In genomic region chr2:101114268-101114783, GRCh38 we compare ENCODE assay signal across 12 cellular contexts. TPM values are rescaled to one million over a fixed set of nuclear protein-coding genes. Genes with fewer than 3 reads are reported as not detected.
DNase-seq lines count a peak whose midpoint lies in the region; ATAC-seq and TF ChIP-seq lines count a peak whose summit lies in the region.
"Had no signal": no experiment of that assay in that cellular context is flagged by ENCODE, and none has a peak within 500 bp of the region (broad histone marks: within the 10 kb centered on the region; RNA-seq: fewer than 3 reads in every experiment).

No MANE protein-coding gene starts in this region.

- peaks cover 10% of the 10 kb centered on the region; the same call in 2 of the 3 replicates for H3K36me3 Mint-ChIP-seq in GM23338 (ENCODE audit: low read depth)

- no peak overlapping the region for H2AFZ ChIP-seq in GM23338

- H3K36me3 ChIP-seq in A673 (ENCODE audit: insufficient read depth, low read length, poor library complexity, severe bottlenecking): no peaks in the 10 kb centered on the region
- H3K36me3 ChIP-seq in GM23338 (ENCODE audit: insufficient read depth): no peaks in the 10 kb centered on the region
- no peaks in the 10 kb centered on the region for H3K36me3 ChIP-seq in RWPE2 (ENCODE audit: low read depth)
- no peaks in the 10 kb centered on the region for H3K36me3 ChIP-seq in right lobe of liver
- H3K36me3 ChIP-seq: thyroid gland had no signal

- no peak for TF ChIP-seq POLR2A in right lobe of liver (IDR thresholded peaks at IDR 0.05)

- peak overlapping the region; percentile 56 for H3K4me3 Mint-ChIP-seq in GM23338
- H3K4me3 Mint-ChIP-seq: CD4-positive, alpha-beta T cell had no signal

- BruUV-seq in A673 (replicated peaks; lab: Mats Ljungman, UMichigan): no TSS peak

- H3K4me3 ChIP-seq in A673 (ENCODE audit: low read depth, low read length, poor library complexity, severe bottlenecking): no peak overlapping the region
- peak overlapping the region; percentile 45 for H3K4me3 ChIP-seq in GM23338
- H3K4me3 ChIP-seq in RWPE2 (ENCODE audit: severe bottlenecking): no peak overlapping the region
- H3K4me3 ChIP-seq in right lobe of liver: no peak overlapping the region
- H3K4me3 ChIP-seq: thyroid gland had no signal

- H3K9me3 ChIP-seq in A673 (ENCODE audit: low read depth, low read length, poor library complexity, severe bottlenecking) (no peaks in the 10 kb centered on the region), RWPE2 (ENCODE audit: severe bottlenecking) (no peaks in the 10 kb centered on the region), right lobe of liver (no peaks in the 10 kb centered on the region)
- H3K9me3 ChIP-seq: thyroid gland had no signal

- ATAC-seq in GM23338 (no peak), RWPE2 (ENCODE audit: low read depth) (no peak), right lobe of liver (no peak), HG03135 (IDR thresholded peaks at IDR 0.05; ENCODE audit: unreplicated experiment) (no peak), GM18868 (IDR thresholded peaks at IDR 0.05; ENCODE audit: unreplicated experiment) (no peak)

- H3F3A ChIP-seq in GM23338 (replicated peaks; ENCODE audit: low read depth): 0 out of 2 replicates have a peak, but pooled peaks cover 7% of the 10 kb centered on the region

- peaks cover 12% of the 10 kb centered on the region for H3K27me3 Mint-ChIP-seq in GM23338 (ENCODE audit: insufficient read depth, low read depth, poor library complexity)
- H3K27me3 Mint-ChIP-seq: CD4-positive, alpha-beta T cell had no signal

- DNase-seq in A673 (ENCODE audit: low spot score): no peak
- no peak for DNase-seq in GM23338 (ENCODE audit: low spot score)
- DNase-seq in RWPE2 (ENCODE audit: low spot score): no peak
- DNase-seq in right lobe of liver: no peak
- DNase-seq in dermis blood vessel endothelial cell: no peak
- DNase-seq in NCI-H2196 treated with DMSO at 0.1 percent for 48 hours (lab: John Stamatoyannopoulos, UW; ENCODE audit: unreplicated experiment): no peak
- DNase-seq: activated CD4-positive, alpha-beta T cell treated with anti-CD3 and anti-CD28 coated beads for 48 hours; activated gamma-delta T cell; CD4-positive, alpha-beta T cell; thyroid gland had no signal

- H3K27ac Mint-ChIP-seq in GM23338: peak overlapping the region; percentile 89
- H3K27ac Mint-ChIP-seq: CD4-positive, alpha-beta T cell had no signal

- 39% methylated on average over 5 of the region's 5 CpGs for WGBS in right lobe of liver (ENCODE audit: insufficient coverage, low coverage, low lambda C conversion rate, missing lambda C conversion rate)

- CTCF ChIA-PET in A673 (lab: Charles Lee): no interaction called here

- peaks cover 78% of the 10 kb centered on the region for H3K79me2 ChIP-seq in GM23338 (replicated peaks; ENCODE audit: insufficient read depth)

- intact Hi-C loops in A673 (cut with micrococcal nuclease; ENCODE audit: unreplicated experiment): no loop called here
- intact Hi-C loops in right lobe of liver (cut with DNase I): no loop called here

- no peaks in the 10 kb centered on the region for H4K20me1 ChIP-seq in GM23338 (replicated peaks; ENCODE audit: insufficient read depth)

- H3K9me3 Mint-ChIP-seq in GM23338: no peaks in the 10 kb centered on the region
- H3K9me3 Mint-ChIP-seq: CD4-positive, alpha-beta T cell had no signal

- H3K27me3 ChIP-seq in A673 (replicated peaks; ENCODE audit: insufficient read depth, low read depth, low read length, poor library complexity): no peaks in the 10 kb centered on the region
- no peaks in the 10 kb centered on the region for H3K27me3 ChIP-seq in GM23338 (ENCODE audit: insufficient read depth)
- H3K27me3 ChIP-seq in RWPE2 (ENCODE audit: insufficient read depth, poor library complexity, severe bottlenecking): no peaks in the 10 kb centered on the region
- H3K27me3 ChIP-seq in right lobe of liver: no peaks in the 10 kb centered on the region
- H3K27me3 ChIP-seq: thyroid gland had no signal

- peaks cover 28% of the 10 kb centered on the region for H3K4me1 ChIP-seq in A673 (ENCODE audit: insufficient read depth, low read length, poor library complexity, severe bottlenecking)
- H3K4me1 ChIP-seq in GM23338 (ENCODE audit: insufficient read depth): peaks cover 63% of the 10 kb centered on the region
- H3K4me1 ChIP-seq in RWPE2 (ENCODE audit: insufficient read depth, poor library complexity, severe bottlenecking): peaks cover 38% of the 10 kb centered on the region
- peaks cover 3 to 95% (median 47%) of the 10 kb centered on the region in 4 donors for H3K4me1 ChIP-seq in right lobe of liver

- peak overlapping the region; percentile 70 for H3K4me2 ChIP-seq in GM23338

- peaks cover 62% of the 10 kb centered on the region for H3K4me1 Mint-ChIP-seq in GM23338

- H3K27ac ChIP-seq in A673 (ENCODE audit: low read depth, low read length, poor library complexity, severe bottlenecking): peak overlapping the region; percentile 80
- H3K27ac ChIP-seq in GM23338 (ENCODE audit: low read depth): peak overlapping the region; percentile 97
- H3K27ac ChIP-seq in RWPE2 (ENCODE audit: poor library complexity, severe bottlenecking): peak overlapping the region; percentile 95
- H3K27ac ChIP-seq in right lobe of liver: peak overlapping the region; percentile 43 to 68 (median 51)
- H3K27ac ChIP-seq: thyroid gland had no signal

- no peaks in the 10 kb centered on the region for H3K9me2 ChIP-seq in GM23338 (ENCODE audit: insufficient read depth)

- no peak for TF ChIP-seq CTCF in A673 (conservative IDR thresholded peaks at IDR 0.05; ENCODE audit: low read depth, low read length)
- TF ChIP-seq CTCF in GM23338 (conservative IDR thresholded peaks at IDR 0.05; ENCODE audit: low read depth in 2 of 2): no peak
- TF ChIP-seq CTCF in RWPE2 (IDR thresholded peaks at IDR 0.05; ENCODE audit: poor library complexity, severe bottlenecking): no peak
- no peak for TF ChIP-seq CTCF in right lobe of liver (IDR thresholded peaks at IDR 0.05)

- POLR2A ChIA-PET in A673 (lab: Charles Lee; ENCODE audit: low non-redundant PET): no interaction called here

TF ChIP-seq in GM23338, 12 proteins besides CTCF, POLR2A, EP300 and RAD21:
- TF ChIP-seq POLR2AphosphoS5 (IDR thresholded peaks at IDR 0.05; ENCODE audit: low read depth) (no peak), JUNB (IDR thresholded peaks at IDR 0.05; ENCODE audit: unreplicated experiment) (no peak), CREB1 (CRISPR knock-in tag; IDR thresholded peaks at IDR 0.05; ENCODE audit: low read depth) (no peak), ZNF331 (CRISPR knock-in tag; IDR thresholded peaks at IDR 0.05; ENCODE audit: low read depth) (no peak), NANOG (IDR thresholded peaks at IDR 0.05; ENCODE audit: borderline replicate concordance) (no peak)

RNA-seq across cellular contexts. Expression of gene TBC1D8, which starts 36.9 kb away (rescaled TPM):
- total RNA-seq in A673 (2021) (5.1 and 8.6 TPM in 2 replicates), right lobe of liver (10 to 100 TPM; 17.3 to 31.2 (median 21.5) TPM), dermis blood vessel endothelial cell (81.3 and 89.8 TPM in 2 replicates)
- total RNA-seq in GM23338 (2014; rRNA removed; shearing (Covaris generic)): 36.9 and 39.5 TPM in 2 replicates
- 15.5 and 18.0 TPM in 2 replicates for polyA plus RNA-seq in GM23338 (2016; fragmentation: Nextera tagmentation; extraction: Ambion mirVana)
